ENCODE assay signal across 16 cellular contexts in the genomic region with DNA sequence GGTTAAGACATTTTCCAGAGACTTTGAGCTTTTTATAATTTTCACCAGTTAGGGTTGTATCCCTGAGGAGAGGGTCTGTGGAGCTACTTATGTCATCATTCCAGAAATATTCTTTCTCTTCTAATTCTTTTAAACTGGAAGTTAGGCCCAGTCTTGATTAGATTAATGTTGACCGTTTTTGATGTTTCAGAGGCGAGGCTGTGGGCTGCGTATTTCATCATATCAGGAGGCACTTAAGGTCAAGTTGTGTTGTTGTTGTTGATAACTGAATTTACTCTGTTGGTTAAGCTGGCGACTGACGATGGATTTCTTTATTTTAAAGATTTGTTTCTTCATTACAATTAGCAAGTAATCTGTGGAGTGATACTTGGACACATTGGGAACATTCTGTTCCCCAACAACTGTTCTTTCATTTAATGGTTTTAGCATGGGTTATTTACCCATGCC. TPM values are rescaled to one million over a fixed set of nuclear protein-coding genes. Genes with fewer than 3 reads are reported as not detected.
DNase-seq lines count a peak whose midpoint lies in the region; ATAC-seq and TF ChIP-seq lines count a peak whose summit lies in the region.
"Had no signal": no experiment of that assay in that cellular context is flagged by ENCODE, and none has a peak within 500 bp of the region (broad histone marks: within the 10 kb centered on the region; RNA-seq: fewer than 3 reads in every experiment).

No MANE protein-coding gene starts in this region.

- no peak overlapping the region for H3K4me3 Mint-ChIP-seq in stimulated activated naive CD8-positive, alpha-beta T cell treated with anti-CD3 and anti-CD28 coated beads, Interleukin-15, Interleukin-2, amounts not matched to agents 100 ng/mL and 50 ng/mL, for 24 hours
- H3K4me3 Mint-ChIP-seq in natural killer cell treated with Interleukin-12 subunit alpha and Interleukin-12 subunit beta and Interleukin-15 and Interleukin-18, amount 100 ng/mL, for 72 hours = no peak overlapping the region
- H3K4me3 Mint-ChIP-seq in immature natural killer cell = no peak overlapping the region
- H3K4me3 Mint-ChIP-seq: activated naive CD8-positive, alpha-beta T cell treated with anti-CD3 and anti-CD28 coated beads, Interleukin-2, amount 10 ng/mL, durations not matched to agents 7 days and 5 days; memory B cell had no signal

- H3K4me1 Mint-ChIP-seq in stimulated activated naive CD8-positive, alpha-beta T cell treated with anti-CD3 and anti-CD28 coated beads, Interleukin-15, Interleukin-2, amounts not matched to agents 100 ng/mL and 50 ng/mL, for 24 hours (ENCODE audit: low read depth) = peaks cover 7% of the 10 kb centered on the region
- H3K4me1 Mint-ChIP-seq in natural killer cell treated with Interleukin-12 subunit alpha and Interleukin-12 subunit beta and Interleukin-15 and Interleukin-18, amount 100 ng/mL, for 72 hours (ENCODE audit: low read depth in 2 of 2) = peaks cover 9 to 22% of the 10 kb centered on the region in 2 donors
- H3K4me1 Mint-ChIP-seq in immature natural killer cell = peaks cover 0 to 15% of the 10 kb centered on the region in 2 donors

- no peaks in the 10 kb centered on the region for H3K27me3 Mint-ChIP-seq in stimulated activated naive CD8-positive, alpha-beta T cell treated with anti-CD3 and anti-CD28 coated beads, Interleukin-15, Interleukin-2, amounts not matched to agents 100 ng/mL and 50 ng/mL, for 24 hours
- no peaks in the 10 kb centered on the region for H3K27me3 Mint-ChIP-seq in natural killer cell treated with Interleukin-12 subunit alpha and Interleukin-12 subunit beta and Interleukin-15 and Interleukin-18, amount 100 ng/mL, for 72 hours
- no peaks in the 10 kb centered on the region for H3K27me3 Mint-ChIP-seq in immature natural killer cell (ENCODE audit: low read depth in 3 of 3)
- H3K27me3 Mint-ChIP-seq: activated naive CD8-positive, alpha-beta T cell treated with anti-CD3 and anti-CD28 coated beads, Interleukin-2, amount 10 ng/mL, durations not matched to agents 7 days and 5 days; memory B cell; progenitor cell of endocrine pancreas had no signal

- H3K27ac Mint-ChIP-seq in stimulated activated naive CD8-positive, alpha-beta T cell treated with anti-CD3 and anti-CD28 coated beads, Interleukin-15, Interleukin-2, amounts not matched to agents 100 ng/mL and 50 ng/mL, for 24 hours = peak overlapping the region; percentile 32
- peak overlapping the region; percentile 11 for H3K27ac Mint-ChIP-seq in natural killer cell treated with Interleukin-12 subunit alpha and Interleukin-12 subunit beta and Interleukin-15 and Interleukin-18, amount 100 ng/mL, for 72 hours
- no peak overlapping the region for H3K27ac Mint-ChIP-seq in immature natural killer cell
- H3K27ac Mint-ChIP-seq: activated naive CD8-positive, alpha-beta T cell treated with anti-CD3 and anti-CD28 coated beads, Interleukin-2, amount 10 ng/mL, durations not matched to agents 7 days and 5 days; memory B cell had no signal

- peaks cover 12% of the 10 kb centered on the region for H3K36me3 Mint-ChIP-seq in stimulated activated naive CD8-positive, alpha-beta T cell treated with anti-CD3 and anti-CD28 coated beads, Interleukin-15, Interleukin-2, amounts not matched to agents 100 ng/mL and 50 ng/mL, for 24 hours (ENCODE audit: low read depth)
- H3K36me3 Mint-ChIP-seq in natural killer cell treated with Interleukin-12 subunit alpha and Interleukin-12 subunit beta and Interleukin-15 and Interleukin-18, amount 100 ng/mL, for 72 hours = no peaks in the 10 kb centered on the region
- no peaks in the 10 kb centered on the region for H3K36me3 Mint-ChIP-seq in immature natural killer cell
- H3K36me3 Mint-ChIP-seq: activated naive CD8-positive, alpha-beta T cell treated with anti-CD3 and anti-CD28 coated beads, Interleukin-2, amount 10 ng/mL, durations not matched to agents 7 days and 5 days had no signal

- no peak for TF ChIP-seq POLR2A in erythroblast (IDR thresholded peaks at IDR 0.05; ENCODE audit: low read length)

- no peaks in the 10 kb centered on the region for H3K9me3 Mint-ChIP-seq in stimulated activated naive CD8-positive, alpha-beta T cell treated with anti-CD3 and anti-CD28 coated beads, Interleukin-15, Interleukin-2, amounts not matched to agents 100 ng/mL and 50 ng/mL, for 24 hours
- no peaks in the 10 kb centered on the region for H3K9me3 Mint-ChIP-seq in natural killer cell treated with Interleukin-12 subunit alpha and Interleukin-12 subunit beta and Interleukin-15 and Interleukin-18, amount 100 ng/mL, for 72 hours
- H3K9me3 Mint-ChIP-seq in immature natural killer cell = no peaks in the 10 kb centered on the region
- H3K9me3 Mint-ChIP-seq: activated naive CD8-positive, alpha-beta T cell treated with anti-CD3 and anti-CD28 coated beads, Interleukin-2, amount 10 ng/mL, durations not matched to agents 7 days and 5 days; memory B cell had no signal

- intact Hi-C loops in posterior cingulate gyrus (cut with DNase I) = no loop called here

- no peak for ATAC-seq in stimulated activated naive CD8-positive, alpha-beta T cell treated with anti-CD3 and anti-CD28 coated beads, Interleukin-15, Interleukin-2, amounts not matched to agents 100 U/mL and 50 U/mL, for 24 hours
- no peak for ATAC-seq in natural killer cell treated with Interleukin-12 subunit alpha and Interleukin-12 subunit beta and Interleukin-15 and Interleukin-18, amount 100 ng/mL, for 72 hours

- no peak for DNase-seq in stimulated activated naive CD8-positive, alpha-beta T cell treated with anti-CD3 and anti-CD28 coated beads, Interleukin-15, Interleukin-2, amounts not matched to agents 100 U/mL and 50 U/mL, for 24 hours
- DNase-seq in erythroblast (lab: John Stamatoyannopoulos, UW) = peak; percentile 89 to 91
- DNase-seq in natural killer cell treated with Interleukin-12 subunit alpha and Interleukin-12 subunit beta and Interleukin-15 and Interleukin-18, amount 100 ng/mL, for 72 hours (ENCODE audit: low spot score) = no peak
- no peak for DNase-seq in iPS-NIHi11 (ENCODE audit: low spot score)
- DNase-seq in posterior cingulate gyrus = no peak
- DNase-seq in activated naive CD4-positive, alpha-beta T cell treated with anti-CD3 and anti-CD28 coated beads, Interleukin-2, amount 50 U/mL, for 16 hours = no peak
- DNase-seq in immature natural killer cell = no peak
- DNase-seq: ACHN; activated CD8-positive, alpha-beta memory T cell treated with anti-CD3 and anti-CD28 coated beads for 24 hours; activated naive CD8-positive, alpha-beta T cell treated with anti-CD3 and anti-CD28 coated beads, Interleukin-2, amount 10 ng/mL, durations not matched to agents 7 days and 5 days; head of caudate nucleus; NCI-H446 treated with DMSO at 0.1 percent for 48 hours; Peyer's patch had no signal

RNA-seq across cellular contexts. Expression of gene IPO11, which starts 20.1 kb away (rescaled TPM):
- 10 to 100 TPM; 33.5 to 77.2 TPM for total RNA-seq in natural killer cell treated with Interleukin-12 subunit alpha and Interleukin-12 subunit beta and Interleukin-15 and Interleukin-18, amount 100 ng/mL, for 72 hours
- 10 to 100 TPM; 15.1 to 30.0 (median 25.3) TPM for polyA plus RNA-seq in immature natural killer cell

RNA-seq across cellular contexts. Expression of gene DIMT1, which starts 28.9 kb away (rescaled TPM):
- total RNA-seq in natural killer cell treated with Interleukin-12 subunit alpha and Interleukin-12 subunit beta and Interleukin-15 and Interleukin-18, amount 100 ng/mL, for 72 hours = 10 to 100 TPM; 30.8 to 40.4 TPM
- polyA plus RNA-seq in immature natural killer cell = 10 to 100 TPM; 22.3 to 27.0 (median 26.3) TPM

Comparison
In these comparisons a context has a peak if more than half of its experiments do, and no peak if none do; other contexts are left out.
1. H3K27ac Mint-ChIP-seq: peak in stimulated activated naive CD8-positive, alpha-beta T cell treated with anti-CD3 and anti-CD28 coated beads, Interleukin-15, Interleukin-2, amounts not matched to agents 100 ng/mL and 50 ng/mL, for 24 hours (single experiment) and natural killer cell treated with Interleukin-12 subunit alpha and Interleukin-12 subunit beta and Interleukin-15 and Interleukin-18, amount 100 ng/mL, for 72 hours (2 of 2); none in immature natural killer cell (0 of 6).
2. DNase-seq: peak in erythroblast (2 of 2); none in stimulated activated naive CD8-positive, alpha-beta T cell treated with anti-CD3 and anti-CD28 coated beads, Interleukin-15, Interleukin-2, amounts not matched to agents 100 U/mL and 50 U/mL, for 24 hours (single experiment), natural killer cell treated with Interleukin-12 subunit alpha and Interleukin-12 subunit beta and Interleukin-15 and Interleukin-18, amount 100 ng/mL, for 72 hours (single experiment), iPS-NIHi11 (single experiment), posterior cingulate gyrus (0 of 10), activated naive CD4-positive, alpha-beta T cell treated with anti-CD3 and anti-CD28 coated beads, Interleukin-2, amount 50 U/mL, for 16 hours (single experiment) and immature natural killer cell (0 of 3).